20 cellular contexts compared by ENCODE assay signal in the genomic region with DNA sequence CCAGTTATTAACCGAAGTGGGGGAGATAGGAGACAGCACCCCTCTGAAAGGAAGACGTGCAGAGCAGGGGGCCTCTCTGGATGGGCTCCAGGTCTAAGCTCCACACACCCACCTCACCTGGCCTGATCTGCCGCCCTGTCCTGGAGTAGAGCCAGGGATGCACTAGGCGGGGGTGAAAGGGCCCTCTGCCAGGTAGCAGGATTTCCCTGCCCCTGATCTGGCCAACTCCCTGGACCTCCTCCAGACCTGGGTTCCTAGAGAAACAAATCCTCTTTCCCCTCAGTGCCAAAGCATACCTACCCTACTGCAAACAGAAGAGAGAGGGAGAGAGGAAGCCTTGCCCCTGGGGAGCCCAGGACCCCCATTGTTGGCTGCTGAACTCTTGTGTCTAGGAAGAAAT. TPM values are rescaled to one million over a fixed set of nuclear protein-coding genes. Genes with fewer than 3 reads are reported as not detected.
DNase-seq lines count a peak whose midpoint lies in the region; ATAC-seq and TF ChIP-seq lines count a peak whose summit lies in the region.
"Had no signal": no experiment of that assay in that cellular context is flagged by ENCODE, and none has a peak within 500 bp of the region (broad histone marks: within the 10 kb centered on the region; RNA-seq: fewer than 3 reads in every experiment).

No MANE protein-coding gene starts in this region.

- TF ChIP-seq POLR2A in breast epithelium (IDR thresholded peaks at IDR 0.05) = no peak

- H3K23ac ChIP-seq in mesendoderm (ENCODE audit: low read length) = no peak overlapping the region

- H2BK5ac ChIP-seq in mesendoderm (ENCODE audit: low read length) = no peak overlapping the region

- H3K79me2 ChIP-seq in mesendoderm (ENCODE audit: control insufficient read depth, insufficient read depth, low read length) = peaks cover 3% of the 10 kb centered on the region

- no peak overlapping the region for H2AK5ac ChIP-seq in mesendoderm (ENCODE audit: low read length)

- no peak overlapping the region for H4K8ac ChIP-seq in mesendoderm (ENCODE audit: low read depth, low read length)

- ATAC-seq in HG03469 (IDR thresholded peaks at IDR 0.05; ENCODE audit: unreplicated experiment) = no peak
- ATAC-seq: body of pancreas, foreskin keratinocyte, natural killer cell, right lobe of liver, T-cell had no signal

- H3K36me3 ChIP-seq in HUES48 (ENCODE audit: control insufficient read depth, insufficient read depth, low read length) = peaks cover 32% of the 10 kb centered on the region
- H3K36me3 ChIP-seq in breast epithelium = no peaks in the 10 kb centered on the region
- H3K36me3 ChIP-seq in mesendoderm (ENCODE audit: control insufficient read depth, insufficient read depth, low read length) = peaks cover 5% of the 10 kb centered on the region
- H3K36me3 ChIP-seq: right lobe of liver, upper lobe of left lung had no signal

- H3K79me1 ChIP-seq in mesendoderm (ENCODE audit: low read length) = peaks cover 2% of the 10 kb centered on the region

- peaks cover 29% of the 10 kb centered on the region for H3K4me1 ChIP-seq in HUES48 (ENCODE audit: control insufficient read depth, insufficient read depth, low read length)
- peaks cover 30 to 34% of the 10 kb centered on the region in 2 donors for H3K4me1 ChIP-seq in breast epithelium
- H3K4me1 ChIP-seq in mesendoderm (ENCODE audit: control insufficient read depth, low read depth, low read length) = peaks cover 23% of the 10 kb centered on the region

- H3K9me3 ChIP-seq in HUES48 (ENCODE audit: control insufficient read depth, insufficient read depth, low read length) (no peaks in the 10 kb centered on the region), breast epithelium (no peaks in the 10 kb centered on the region)
- H3K9me3 ChIP-seq: body of pancreas, right lobe of liver, upper lobe of left lung had no signal

- H2BK120ac ChIP-seq in mesendoderm (ENCODE audit: low read depth, low read length) = no peak overlapping the region

- no peak overlapping the region for H3K4ac ChIP-seq in mesendoderm (ENCODE audit: low read depth, low read length)

- CTCF ChIA-PET in AG04449 (lab: Yijun Ruan, JAX) = interaction anchor here (1.2 to 49.8 kb wide), 4 partner anchors 9 to 94 kb away, joined by 5 to 2951 read pairs (median 1481); a partner anchor contains a TSS

- no peak overlapping the region for H2BK15ac ChIP-seq in mesendoderm (replicated peaks; ENCODE audit: low read depth)

- H4K5ac ChIP-seq in mesendoderm (ENCODE audit: low read length) = no peak overlapping the region

- intact Hi-C loops in breast epithelium (cut with DNase I; ENCODE audit: low total_unique reads) = no loop called here

- peak overlapping the region; percentile 55 for H3K4me3 ChIP-seq in AG04449 (ENCODE audit: low read depth, low read length)
- H3K4me3 ChIP-seq in HUES48 (ENCODE audit: low read depth, low read length) = peak overlapping the region; percentile 73
- peak overlapping the region in 2 of 3 donors; percentile 54 to 72 for H3K4me3 ChIP-seq in breast epithelium
- no peak overlapping the region for H3K4me3 ChIP-seq in mesendoderm (ENCODE audit: low read length)
- H3K4me3 ChIP-seq: body of pancreas, right lobe of liver, upper lobe of left lung had no signal

- H3K56ac ChIP-seq in mesendoderm (ENCODE audit: low read length) = peak overlapping the region; percentile 53

- no peak for DNase-seq in AG04449 (ENCODE audit: low read depth, low spot score)
- DNase-seq in breast epithelium (ENCODE audit: low spot score in 2 of 2) = no peak
- DNase-seq in mesendoderm = no peak
- DNase-seq in Ammon's horn (ENCODE audit: low spot score) = no peak
- no peak for DNase-seq in activated CD4-positive, alpha-beta T cell treated with anti-CD3 and anti-CD28 coated beads, Interleukin-2, amount 50 U/mL, for 1 hour
- DNase-seq in NCI-H510A (lab: John Stamatoyannopoulos, UW) = no peak
- DNase-seq: activated CD8-positive, alpha-beta memory T cell treated with anti-CD3 and anti-CD28 coated beads, Interleukin-2, amount 50 U/mL, for 4 hours; activated naive CD4-positive, alpha-beta T cell treated with anti-CD3 and anti-CD28 coated beads, Interleukin-2, amount 10 ng/mL, durations not matched to agents 7 days and 5 days; body of pancreas; effector CD4-positive, alpha-beta T cell; foreskin keratinocyte; KG1; natural killer cell; NCI-H1417 treated with DMSO at 0.1 percent for 48 hours; right lobe of liver; stimulated activated CD4-positive, alpha-beta T cell treated with anti-CD3 and anti-CD28 coated beads, Interleukin-4, amount 100 ng/mL, for 4 hours; T-cell; upper lobe of left lung had no signal

- no peak overlapping the region for H3K27ac ChIP-seq in HUES48 (ENCODE audit: low read depth, low read length)
- peak overlapping the region; percentile 92 to 94 for H3K27ac ChIP-seq in breast epithelium
- H3K27ac ChIP-seq in mesendoderm (ENCODE audit: low read depth, low read length) = no peak overlapping the region
- H3K27ac ChIP-seq: body of pancreas, foreskin keratinocyte, right lobe of liver, upper lobe of left lung had no signal

- no peak for TF ChIP-seq CTCF in AG04449 (IDR thresholded peaks at IDR 0.05; ENCODE audit: insufficient read depth, low read length, missing control alignments)
- no peak for TF ChIP-seq CTCF in breast epithelium (IDR thresholded peaks at IDR 0.05)

- H3K27me3 ChIP-seq in HUES48 (ENCODE audit: control insufficient read depth, insufficient read depth, low read length) (peaks cover 16% of the 10 kb centered on the region), breast epithelium (no peaks in the 10 kb centered on the region), mesendoderm (ENCODE audit: insufficient read depth, low read length, poor library complexity) (no peaks in the 10 kb centered on the region)

- H3K18ac ChIP-seq in mesendoderm (ENCODE audit: low read length) = no peak overlapping the region

- H3K4me2 ChIP-seq in mesendoderm (ENCODE audit: low read length) = peak overlapping the region; percentile 7

- no CpG with 5 or more reads among the region's 4 CpGs for WGBS in mesendoderm (ENCODE audit: extremely low coverage, insufficient coverage, low lambda C conversion rate)

- no peak overlapping the region for H3K9ac ChIP-seq in HUES48 (ENCODE audit: low read depth, low read length)
- peak overlapping the region; percentile 60 for H3K9ac ChIP-seq in mesendoderm (ENCODE audit: low read length)

- POLR2A ChIA-PET in AG04449 (lab: Yijun Ruan, JAX) = interaction anchor here (0.6 to 1.0 kb wide), 3 partner anchors 9 to 17 kb away, joined by 3 to 4 read pairs (median 4); no protein-coding TSS in a partner anchor

RNA-seq across cellular contexts. Expression of a gene that starts 2.0 kb away (rescaled TPM):
- 10 to 100 TPM in 2 of 3 donors, 1 to 10 TPM in 1; 4.2 to 61.6 (median 28.2) TPM for total RNA-seq in breast epithelium
- polyA plus RNA-seq in mesendoderm (2013, experiment 1 of 2) = 52.0 TPM
- 49.6 TPM for polyA plus RNA-seq in mesendoderm (2013, experiment 2 of 2)

RNA-seq across cellular contexts. Expression of a gene that starts 24.9 kb away (rescaled TPM):
- 10 to 100 TPM; 15.5 to 41.3 (median 30.2) TPM for total RNA-seq in breast epithelium
- 12.0 TPM for polyA plus RNA-seq in mesendoderm (2013, experiment 1 of 2)
- 11.6 TPM for polyA plus RNA-seq in mesendoderm (2013, experiment 2 of 2)

RNA-seq across cellular contexts. Expression of a gene that starts 25.2 kb away (rescaled TPM):
- total RNA-seq in breast epithelium = 10 to 100 TPM; 13.6 to 25.2 (median 21.0) TPM
- 75.9 TPM for polyA plus RNA-seq in mesendoderm (2013, experiment 1 of 2)
- polyA plus RNA-seq in mesendoderm (2013, experiment 2 of 2) = 76.2 TPM

RNA-seq across cellular contexts. Expression of a gene that starts 26.1 kb away (rescaled TPM):
- total RNA-seq in breast epithelium = 10 to 100 TPM in 2 of 3 donors, 1 to 10 TPM in 1; 9.9 to 28.5 (median 14.9) TPM
- polyA plus RNA-seq in mesendoderm (2013, experiment 1 of 2) = 77.7 TPM
- 79.9 TPM for polyA plus RNA-seq in mesendoderm (2013, experiment 2 of 2)
- total RNA-seq: natural killer cell had no signal

RNA-seq across cellular contexts. Expression of a gene that starts 37.6 kb away (rescaled TPM):
- total RNA-seq in breast epithelium = 10 to 100 TPM; 36.6 to 63.9 (median 63.8) TPM
- polyA plus RNA-seq in mesendoderm (2013, experiment 1 of 2) = 30.0 TPM
- polyA plus RNA-seq in mesendoderm (2013, experiment 2 of 2) = 29.4 TPM

Comparison
In these comparisons a context has a peak if more than half of its experiments do, and no peak if none do; other contexts are left out.
1. H3K27ac ChIP-seq: peak in breast epithelium (2 of 2); none in HUES48 (single experiment) and mesendoderm (single experiment).